1 cellular context compared by ENCODE assay signal in the genomic region with DNA sequence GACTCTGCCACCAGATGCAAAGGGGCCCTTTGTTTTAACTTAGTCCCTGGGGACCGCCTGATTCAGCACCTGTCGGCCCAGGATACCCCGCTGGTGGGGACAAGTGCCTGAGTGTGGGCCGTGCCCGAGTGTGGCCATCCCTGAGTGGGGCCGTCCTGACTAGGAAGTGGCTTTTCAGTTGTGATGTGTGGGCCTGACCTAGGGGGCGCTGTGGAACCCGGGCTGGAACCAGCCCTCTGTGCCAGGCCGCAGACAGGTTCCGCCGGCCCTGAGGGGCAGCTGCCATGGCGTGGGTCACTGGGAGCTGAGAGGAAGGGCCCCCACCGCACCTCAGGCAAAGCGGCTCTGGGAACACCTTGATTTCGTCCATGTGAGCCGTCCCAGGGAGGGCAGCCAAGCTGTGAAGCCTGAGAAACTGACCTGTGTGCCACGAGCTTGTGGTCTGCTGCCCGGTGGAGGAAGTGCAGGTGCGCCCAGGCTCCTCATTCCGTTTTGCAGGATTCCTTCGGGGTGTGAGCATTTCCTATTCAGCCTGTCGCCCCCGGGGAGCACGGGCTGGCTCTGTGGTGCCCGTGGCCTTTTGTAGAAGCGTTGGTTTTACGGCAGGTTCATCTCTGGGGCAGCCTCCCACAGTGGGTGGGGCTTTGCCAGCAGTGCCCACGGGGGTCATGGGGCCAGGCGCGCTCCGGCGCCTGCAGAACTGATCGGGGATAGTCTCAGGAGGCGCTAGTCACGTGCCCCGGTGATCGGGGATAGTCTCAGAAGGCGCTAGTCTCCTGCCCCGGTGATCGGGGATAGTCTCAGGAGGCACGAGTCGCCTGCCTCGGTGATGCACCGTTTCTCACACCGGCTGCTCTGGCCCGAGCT.
TF ChIP-seq lines count a peak whose summit lies in the region.

No MANE protein-coding gene starts in this region.

TF ChIP-seq in H1, 55 proteins besides CTCF, POLR2A, EP300 and RAD21:
- TF ChIP-seq JUN (IDR thresholded peaks at IDR 0.05; ENCODE audit: low read depth, low read length) (no peak), KDM5A (IDR thresholded peaks at IDR 0.05; ENCODE audit: low read length) (no peak), ASH2L (IDR thresholded peaks at IDR 0.05; ENCODE audit: low read length) (peak; percentile 68), GABPA (IDR thresholded peaks at IDR 0.05; ENCODE audit: borderline replicate concordance, insufficient read depth, low read length) (0 out of 2 replicates have a peak, but pooled peaks have one; percentile 13), TBP (IDR thresholded peaks at IDR 0.05; ENCODE audit: low read depth, low read length) (0 out of 2 replicates have a peak, but pooled peaks have one; percentile 5), YY1 (IDR thresholded peaks at IDR 0.05; ENCODE audit: low read depth, low read length) (0 out of 2 replicates have a peak, but pooled peaks have one; percentile 30), SIX5 (IDR thresholded peaks at IDR 0.05; ENCODE audit: low read depth, low read length) (no peak), SIN3A (conservative IDR thresholded peaks at IDR 0.05 in 1 of 2, IDR thresholded peaks at IDR 0.05 in 1 of 2; ENCODE audit: low read depth in 1 of 2, low read length in 2 of 2) (peak in 1 of 2 experiments; percentile 38; a peak in 2 of 4 replicates), KDM4A (IDR thresholded peaks at IDR 0.05; ENCODE audit: low read depth, low read length, severe bottlenecking) (peak; percentile 20), PHF8 (conservative IDR thresholded peaks at IDR 0.05; ENCODE audit: low read depth, low read length) (no peak), POLR2AphosphoS5 (IDR thresholded peaks at IDR 0.05; ENCODE audit: low read depth, low read length) (peak; percentile 78), SUZ12 (IDR thresholded peaks at IDR 0.05; ENCODE audit: low read length) (peak; percentile 42; the same call in 1 of the 2 replicates), CBX5 (IDR thresholded peaks at IDR 0.05; ENCODE audit: low read depth, low read length) (no peak), CBX8 (IDR thresholded peaks at IDR 0.05; ENCODE audit: borderline replicate concordance, low read depth, low read length) (no peak), EZH2 (IDR thresholded peaks at IDR 0.05; ENCODE audit: low read depth, low read length, severe bottlenecking) (no peak), BACH1 (IDR thresholded peaks at IDR 0.05; ENCODE audit: low read length) (peak; percentile 88), TAF1 (IDR thresholded peaks at IDR 0.05; ENCODE audit: low read depth, low read length) (no peak; the same call in 1 of the 2 replicates), TEAD4 (IDR thresholded peaks at IDR 0.05; ENCODE audit: low read depth, low read length) (no peak), NANOG (IDR thresholded peaks at IDR 0.05; ENCODE audit: insufficient read depth, low read depth, low read length, poor library complexity, severe bottlenecking) (no peak), HDAC2 (IDR thresholded peaks at IDR 0.05; ENCODE audit: borderline replicate concordance in 1 of 2, low read depth in 2 of 2, low read length in 2 of 2) (peak; percentile 37 to 81; a peak in 2 of 4 replicates)
- TF ChIP-seq, protein P1, sequence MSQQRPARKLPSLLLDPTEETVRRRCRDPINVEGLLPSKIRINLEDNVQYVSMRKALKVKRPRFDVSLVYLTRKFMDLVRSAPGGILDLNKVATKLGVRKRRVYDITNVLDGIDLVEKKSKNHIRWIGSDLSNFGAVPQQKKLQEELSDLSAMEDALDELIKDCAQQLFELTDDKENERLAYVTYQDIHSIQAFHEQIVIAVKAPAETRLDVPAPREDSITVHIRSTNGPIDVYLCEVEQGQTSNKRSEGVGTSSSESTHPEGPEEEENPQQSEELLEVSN (IDR thresholded peaks at IDR 0.05) = peak; percentile 43; the same call in 1 of the 2 replicates
- TF ChIP-seq, protein P2, sequence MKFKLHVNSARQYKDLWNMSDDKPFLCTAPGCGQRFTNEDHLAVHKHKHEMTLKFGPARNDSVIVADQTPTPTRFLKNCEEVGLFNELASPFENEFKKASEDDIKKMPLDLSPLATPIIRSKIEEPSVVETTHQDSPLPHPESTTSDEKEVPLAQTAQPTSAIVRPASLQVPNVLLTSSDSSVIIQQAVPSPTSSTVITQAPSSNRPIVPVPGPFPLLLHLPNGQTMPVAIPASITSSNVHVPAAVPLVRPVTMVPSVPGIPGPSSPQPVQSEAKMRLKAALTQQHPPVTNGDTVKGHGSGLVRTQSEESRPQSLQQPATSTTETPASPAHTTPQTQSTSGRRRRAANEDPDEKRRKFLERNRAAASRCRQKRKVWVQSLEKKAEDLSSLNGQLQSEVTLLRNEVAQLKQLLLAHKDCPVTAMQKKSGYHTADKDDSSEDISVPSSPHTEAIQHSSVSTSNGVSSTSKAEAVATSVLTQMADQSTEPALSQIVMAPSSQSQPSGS (IDR thresholded peaks at IDR 0.05; ENCODE audit: low read length) = peak; percentile 55
- TF ChIP-seq, protein P3, sequence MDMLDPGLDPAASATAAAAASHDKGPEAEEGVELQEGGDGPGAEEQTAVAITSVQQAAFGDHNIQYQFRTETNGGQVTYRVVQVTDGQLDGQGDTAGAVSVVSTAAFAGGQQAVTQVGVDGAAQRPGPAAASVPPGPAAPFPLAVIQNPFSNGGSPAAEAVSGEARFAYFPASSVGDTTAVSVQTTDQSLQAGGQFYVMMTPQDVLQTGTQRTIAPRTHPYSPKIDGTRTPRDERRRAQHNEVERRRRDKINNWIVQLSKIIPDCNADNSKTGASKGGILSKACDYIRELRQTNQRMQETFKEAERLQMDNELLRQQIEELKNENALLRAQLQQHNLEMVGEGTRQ (IDR thresholded peaks at IDR 0.05; ENCODE audit: low read length) = peak; percentile 81
- TF ChIP-seq, protein P4, sequence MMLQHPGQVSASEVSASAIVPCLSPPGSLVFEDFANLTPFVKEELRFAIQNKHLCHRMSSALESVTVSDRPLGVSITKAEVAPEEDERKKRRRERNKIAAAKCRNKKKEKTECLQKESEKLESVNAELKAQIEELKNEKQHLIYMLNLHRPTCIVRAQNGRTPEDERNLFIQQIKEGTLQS (IDR thresholded peaks at IDR 0.05; ENCODE audit: insufficient read depth, low read depth, low read length) = peak; percentile 61
- TF ChIP-seq, protein P5, sequence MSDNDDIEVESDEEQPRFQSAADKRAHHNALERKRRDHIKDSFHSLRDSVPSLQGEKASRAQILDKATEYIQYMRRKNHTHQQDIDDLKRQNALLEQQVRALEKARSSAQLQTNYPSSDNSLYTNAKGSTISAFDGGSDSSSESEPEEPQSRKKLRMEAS (IDR thresholded peaks at IDR 0.05) = peak; percentile 9; the same call in 1 of the 2 replicates
- TF ChIP-seq, protein P6, sequence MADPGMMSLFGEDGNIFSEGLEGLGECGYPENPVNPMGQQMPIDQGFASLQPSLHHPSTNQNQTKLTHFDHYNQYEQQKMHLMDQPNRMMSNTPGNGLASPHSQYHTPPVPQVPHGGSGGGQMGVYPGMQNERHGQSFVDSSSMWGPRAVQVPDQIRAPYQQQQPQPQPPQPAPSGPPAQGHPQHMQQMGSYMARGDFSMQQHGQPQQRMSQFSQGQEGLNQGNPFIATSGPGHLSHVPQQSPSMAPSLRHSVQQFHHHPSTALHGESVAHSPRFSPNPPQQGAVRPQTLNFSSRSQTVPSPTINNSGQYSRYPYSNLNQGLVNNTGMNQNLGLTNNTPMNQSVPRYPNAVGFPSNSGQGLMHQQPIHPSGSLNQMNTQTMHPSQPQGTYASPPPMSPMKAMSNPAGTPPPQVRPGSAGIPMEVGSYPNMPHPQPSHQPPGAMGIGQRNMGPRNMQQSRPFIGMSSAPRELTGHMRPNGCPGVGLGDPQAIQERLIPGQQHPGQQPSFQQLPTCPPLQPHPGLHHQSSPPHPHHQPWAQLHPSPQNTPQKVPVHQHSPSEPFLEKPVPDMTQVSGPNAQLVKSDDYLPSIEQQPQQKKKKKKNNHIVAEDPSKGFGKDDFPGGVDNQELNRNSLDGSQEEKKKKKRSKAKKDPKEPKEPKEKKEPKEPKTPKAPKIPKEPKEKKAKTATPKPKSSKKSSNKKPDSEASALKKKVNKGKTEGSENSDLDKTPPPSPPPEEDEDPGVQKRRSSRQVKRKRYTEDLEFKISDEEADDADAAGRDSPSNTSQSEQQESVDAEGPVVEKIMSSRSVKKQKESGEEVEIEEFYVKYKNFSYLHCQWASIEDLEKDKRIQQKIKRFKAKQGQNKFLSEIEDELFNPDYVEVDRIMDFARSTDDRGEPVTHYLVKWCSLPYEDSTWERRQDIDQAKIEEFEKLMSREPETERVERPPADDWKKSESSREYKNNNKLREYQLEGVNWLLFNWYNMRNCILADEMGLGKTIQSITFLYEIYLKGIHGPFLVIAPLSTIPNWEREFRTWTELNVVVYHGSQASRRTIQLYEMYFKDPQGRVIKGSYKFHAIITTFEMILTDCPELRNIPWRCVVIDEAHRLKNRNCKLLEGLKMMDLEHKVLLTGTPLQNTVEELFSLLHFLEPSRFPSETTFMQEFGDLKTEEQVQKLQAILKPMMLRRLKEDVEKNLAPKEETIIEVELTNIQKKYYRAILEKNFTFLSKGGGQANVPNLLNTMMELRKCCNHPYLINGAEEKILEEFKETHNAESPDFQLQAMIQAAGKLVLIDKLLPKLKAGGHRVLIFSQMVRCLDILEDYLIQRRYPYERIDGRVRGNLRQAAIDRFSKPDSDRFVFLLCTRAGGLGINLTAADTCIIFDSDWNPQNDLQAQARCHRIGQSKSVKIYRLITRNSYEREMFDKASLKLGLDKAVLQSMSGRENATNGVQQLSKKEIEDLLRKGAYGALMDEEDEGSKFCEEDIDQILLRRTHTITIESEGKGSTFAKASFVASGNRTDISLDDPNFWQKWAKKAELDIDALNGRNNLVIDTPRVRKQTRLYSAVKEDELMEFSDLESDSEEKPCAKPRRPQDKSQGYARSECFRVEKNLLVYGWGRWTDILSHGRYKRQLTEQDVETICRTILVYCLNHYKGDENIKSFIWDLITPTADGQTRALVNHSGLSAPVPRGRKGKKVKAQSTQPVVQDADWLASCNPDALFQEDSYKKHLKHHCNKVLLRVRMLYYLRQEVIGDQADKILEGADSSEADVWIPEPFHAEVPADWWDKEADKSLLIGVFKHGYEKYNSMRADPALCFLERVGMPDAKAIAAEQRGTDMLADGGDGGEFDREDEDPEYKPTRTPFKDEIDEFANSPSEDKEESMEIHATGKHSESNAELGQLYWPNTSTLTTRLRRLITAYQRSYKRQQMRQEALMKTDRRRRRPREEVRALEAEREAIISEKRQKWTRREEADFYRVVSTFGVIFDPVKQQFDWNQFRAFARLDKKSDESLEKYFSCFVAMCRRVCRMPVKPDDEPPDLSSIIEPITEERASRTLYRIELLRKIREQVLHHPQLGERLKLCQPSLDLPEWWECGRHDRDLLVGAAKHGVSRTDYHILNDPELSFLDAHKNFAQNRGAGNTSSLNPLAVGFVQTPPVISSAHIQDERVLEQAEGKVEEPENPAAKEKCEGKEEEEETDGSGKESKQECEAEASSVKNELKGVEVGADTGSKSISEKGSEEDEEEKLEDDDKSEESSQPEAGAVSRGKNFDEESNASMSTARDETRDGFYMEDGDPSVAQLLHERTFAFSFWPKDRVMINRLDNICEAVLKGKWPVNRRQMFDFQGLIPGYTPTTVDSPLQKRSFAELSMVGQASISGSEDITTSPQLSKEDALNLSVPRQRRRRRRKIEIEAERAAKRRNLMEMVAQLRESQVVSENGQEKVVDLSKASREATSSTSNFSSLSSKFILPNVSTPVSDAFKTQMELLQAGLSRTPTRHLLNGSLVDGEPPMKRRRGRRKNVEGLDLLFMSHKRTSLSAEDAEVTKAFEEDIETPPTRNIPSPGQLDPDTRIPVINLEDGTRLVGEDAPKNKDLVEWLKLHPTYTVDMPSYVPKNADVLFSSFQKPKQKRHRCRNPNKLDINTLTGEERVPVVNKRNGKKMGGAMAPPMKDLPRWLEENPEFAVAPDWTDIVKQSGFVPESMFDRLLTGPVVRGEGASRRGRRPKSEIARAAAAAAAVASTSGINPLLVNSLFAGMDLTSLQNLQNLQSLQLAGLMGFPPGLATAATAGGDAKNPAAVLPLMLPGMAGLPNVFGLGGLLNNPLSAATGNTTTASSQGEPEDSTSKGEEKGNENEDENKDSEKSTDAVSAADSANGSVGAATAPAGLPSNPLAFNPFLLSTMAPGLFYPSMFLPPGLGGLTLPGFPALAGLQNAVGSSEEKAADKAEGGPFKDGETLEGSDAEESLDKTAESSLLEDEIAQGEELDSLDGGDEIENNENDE (IDR thresholded peaks at IDR 0.05; ENCODE audit: insufficient replicate concordance, low read length) = no peak
